17 cellular contexts compared by ENCODE assay signal in the genomic region with DNA sequence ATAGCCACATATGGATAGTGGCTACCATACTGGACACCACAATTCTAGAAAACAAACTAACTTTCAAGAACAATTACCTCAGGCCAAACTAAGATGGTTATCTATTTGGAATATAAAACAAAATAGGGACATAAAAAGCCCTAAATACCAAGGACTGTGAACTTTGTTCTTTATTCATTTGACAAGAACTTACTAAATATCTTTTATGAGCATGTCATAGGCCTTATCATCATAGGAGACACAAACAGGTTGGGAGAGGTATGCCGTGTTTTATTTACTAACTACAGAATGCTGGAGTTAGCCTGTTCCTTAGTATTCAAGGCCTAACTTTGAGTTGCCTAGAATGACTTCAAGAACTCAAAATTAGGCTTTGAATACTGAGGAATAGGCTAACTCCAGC.
"Had no signal": no experiment of that assay in that cellular context is flagged by ENCODE, and none has a peak within 500 bp of the region (broad histone marks: within the 10 kb centered on the region; RNA-seq: fewer than 3 reads in every experiment).

No MANE protein-coding gene starts in this region.

- H3K4me3 Mint-ChIP-seq: activated CD4-positive, alpha-beta T cell treated with anti-CD3 and anti-CD28 coated beads, Interleukin-2, amount 10 ng/mL, durations not matched to agents 7 days and 5 days; activated naive CD4-positive, alpha-beta T cell treated with anti-CD3 and anti-CD28 coated beads for 36 hours; activated T-cell treated with anti-CD3 and anti-CD28 coated beads, Interleukin-2, amount 50 U/mL, for 4 hours; nephron progenitor cell; stimulated activated naive CD8-positive, alpha-beta T cell treated with anti-CD3 and anti-CD28 coated beads, Interleukin-15, amount 100 ng/mL, for 72 hours had no signal

- H3K9me3 Mint-ChIP-seq: activated CD4-positive, alpha-beta T cell treated with anti-CD3 and anti-CD28 coated beads, Interleukin-2, amount 10 ng/mL, durations not matched to agents 7 days and 5 days; activated naive CD4-positive, alpha-beta T cell treated with anti-CD3 and anti-CD28 coated beads for 36 hours; activated T-cell treated with anti-CD3 and anti-CD28 coated beads, Interleukin-2, amount 50 U/mL, for 4 hours; nephron progenitor cell; stimulated activated naive CD8-positive, alpha-beta T cell treated with anti-CD3 and anti-CD28 coated beads, Interleukin-15, amount 100 ng/mL, for 72 hours had no signal

- ATAC-seq: activated T-cell treated with anti-CD3 and anti-CD28 coated beads, Interleukin-2, amount 50 U/mL, for 4 hours; stimulated activated naive CD8-positive, alpha-beta T cell treated with anti-CD3 and anti-CD28 coated beads, Interleukin-15, amount 100 ng/mL, for 72 hours had no signal

- H3K27me3 ChIP-seq: esophagus muscularis mucosa, upper lobe of left lung had no signal

- H3K9me3 ChIP-seq: esophagus muscularis mucosa, upper lobe of left lung had no signal

- H3K4me1 Mint-ChIP-seq: activated CD4-positive, alpha-beta T cell treated with anti-CD3 and anti-CD28 coated beads, Interleukin-2, amount 10 ng/mL, durations not matched to agents 7 days and 5 days; stimulated activated naive CD8-positive, alpha-beta T cell treated with anti-CD3 and anti-CD28 coated beads, Interleukin-15, amount 100 ng/mL, for 72 hours had no signal

- DNase-seq: activated CD4-positive, alpha-beta T cell treated with anti-CD3 and anti-CD28 coated beads, Interleukin-2, amount 10 ng/mL, durations not matched to agents 7 days and 5 days; activated CD8-positive, alpha-beta memory T cell treated with anti-CD3 and anti-CD28 coated beads, Interleukin-2, amount 50 U/mL, for 4 hours; activated naive CD4-positive, alpha-beta T cell treated with anti-CD3 and anti-CD28 coated beads for 36 hours; activated T-cell treated with anti-CD3 and anti-CD28 coated beads, Interleukin-2, amount 50 U/mL, for 4 hours; aorta; effector CD4-positive, alpha-beta T cell; hippocampal formation; midbrain; nephron progenitor cell; occipital lobe; retina; stimulated activated CD4-positive, alpha-beta T cell treated with anti-CD3 and anti-CD28 coated beads, Interleukin-15, amount 100 ng/mL, for 24 hours; stimulated activated CD4-positive, alpha-beta T cell treated with anti-CD3 and anti-CD28 coated beads, Interleukin-2, amount 100 ng/mL, for 48 hours; stimulated activated naive CD8-positive, alpha-beta T cell treated with anti-CD3 and anti-CD28 coated beads, Interleukin-15, amount 100 ng/mL, for 72 hours; upper lobe of left lung had no signal

- H3K27ac ChIP-seq: upper lobe of left lung had no signal

- H3K27ac Mint-ChIP-seq: activated CD4-positive, alpha-beta T cell treated with anti-CD3 and anti-CD28 coated beads, Interleukin-2, amount 10 ng/mL, durations not matched to agents 7 days and 5 days; activated naive CD4-positive, alpha-beta T cell treated with anti-CD3 and anti-CD28 coated beads for 36 hours had no signal

- H3K4me3 ChIP-seq: esophagus muscularis mucosa, lung, upper lobe of left lung had no signal

- H3K27me3 Mint-ChIP-seq: activated CD4-positive, alpha-beta T cell treated with anti-CD3 and anti-CD28 coated beads, Interleukin-2, amount 10 ng/mL, durations not matched to agents 7 days and 5 days; stimulated activated naive CD8-positive, alpha-beta T cell treated with anti-CD3 and anti-CD28 coated beads, Interleukin-15, amount 100 ng/mL, for 72 hours had no signal
